In genomic region chr10:104260775-104261115, GRCh38 we compare ENCODE assay signal across 10 cellular contexts. TPM values are rescaled to one million over a fixed set of nuclear protein-coding genes. Genes with fewer than 3 reads are reported as not detected.
A peak's percentile ranks its signal among the peaks of the same experiment; 100 is the strongest.
DNase-seq lines count a peak whose midpoint lies in the region; ATAC-seq and TF ChIP-seq lines count a peak whose summit lies in the region.
"Had no signal": no experiment of that assay in that cellular context is flagged by ENCODE, and none has a peak within 500 bp of the region (broad histone marks: within the 10 kb centered on the region; RNA-seq: fewer than 3 reads in every experiment).

No MANE protein-coding gene starts in this region.

- POLR2A ChIA-PET in activated B cell treated with CpG ODN at 0.5 μM for 24 hours (lab: Charles Lee) = no interaction called here

- peak overlapping the region; percentile 38 for H3K27ac Mint-ChIP-seq in activated B cell treated with CpG ODN at 0.5 μM for 24 hours

- H3K4me3 ChIP-seq in fibroblast of villous mesenchyme (ENCODE audit: low read depth, low read length) = no peak overlapping the region

- peaks cover 73% of the 10 kb centered on the region for H3K36me3 Mint-ChIP-seq in activated B cell treated with CpG ODN at 0.5 μM for 24 hours (ENCODE audit: low read depth)

- H3K9me3 Mint-ChIP-seq in activated B cell treated with CpG ODN at 0.5 μM for 24 hours = no peaks in the 10 kb centered on the region

- peak; percentile 2 for DNase-seq in NOMO-1 treated with DMSO at 0.1 percent for 48 hours (lab: John Stamatoyannopoulos, UW; ENCODE audit: unreplicated experiment)
- no peak for DNase-seq in NOMO-1 treated with dmso at 0.1 percent for 144 hours (lab: John Stamatoyannopoulos, UW; ENCODE audit: unreplicated experiment)
- DNase-seq in activated B cell treated with CpG ODN at 0.5 μM for 24 hours = no peak
- peak; percentile 69 for DNase-seq in fibroblast of villous mesenchyme (ENCODE audit: low read depth)
- no peak for DNase-seq in stimulated activated naive CD8-positive, alpha-beta T cell treated with anti-CD3 and anti-CD28 coated beads, Interleukin-15, Interleukin-2, amounts not matched to agents 100 U/mL and 50 U/mL, for 24 hours
- no peak for DNase-seq in medulla oblongata (ENCODE audit: extremely low spot score)
- DNase-seq in ureter (ENCODE audit: low spot score) = no peak
- no peak for DNase-seq in islet precursor cell
- DNase-seq: KG1; stimulated activated CD4-positive, alpha-beta T cell treated with anti-CD3 and anti-CD28 coated beads, Interleukin-2, amount 100 ng/mL, for 24 hours had no signal

- no peak for ATAC-seq in activated B cell treated with CpG ODN at 0.5 μM for 24 hours (ENCODE audit: low read depth)
- peak; percentile 84 for ATAC-seq in stimulated activated naive CD8-positive, alpha-beta T cell treated with anti-CD3 and anti-CD28 coated beads, Interleukin-15, Interleukin-2, amounts not matched to agents 100 U/mL and 50 U/mL, for 24 hours

- intact Hi-C loops in activated B cell treated with CpG ODN at 0.5 μM for 24 hours (cut with micrococcal nuclease) = no loop called here

- no peaks in the 10 kb centered on the region for H3K27me3 Mint-ChIP-seq in activated B cell treated with CpG ODN at 0.5 μM for 24 hours

- H3K4me3 Mint-ChIP-seq in activated B cell treated with CpG ODN at 0.5 μM for 24 hours = no peak overlapping the region

- no peak for TF ChIP-seq CTCF in activated B cell treated with CpG ODN at 0.5 μM for 24 hours (IDR thresholded peaks at IDR 0.05)
- no peak for TF ChIP-seq CTCF in fibroblast of villous mesenchyme (IDR thresholded peaks at IDR 0.05; ENCODE audit: insufficient read depth, low read depth, low read length)

- peaks cover 54% of the 10 kb centered on the region for H3K4me1 Mint-ChIP-seq in activated B cell treated with CpG ODN at 0.5 μM for 24 hours

- CTCF ChIA-PET in activated B cell treated with CpG ODN at 0.5 μM for 24 hours (lab: Charles Lee) = no interaction called here

RNA-seq across cellular contexts. Expression of gene GSTO1, which starts 6.1 kb away (rescaled TPM):
- total RNA-seq in activated B cell treated with CpG ODN at 0.5 μM for 24 hours = 43.0 and 55.9 TPM in 2 replicates
- 156 and 175 TPM in 2 replicates for total RNA-seq in fibroblast of villous mesenchyme
- total RNA-seq in ureter = 79.4 TPM

RNA-seq across cellular contexts. Expression of gene GSTO2, which starts 8.2 kb away (rescaled TPM):
- 0.56 and 0.91 TPM in 2 replicates for total RNA-seq in activated B cell treated with CpG ODN at 0.5 μM for 24 hours
- total RNA-seq in fibroblast of villous mesenchyme = 1.9 and 2.2 TPM in 2 replicates
- 47.0 TPM for total RNA-seq in ureter

RNA-seq across cellular contexts. Expression of gene CFAP43, which starts 28.6 kb away (rescaled TPM):
- total RNA-seq in activated B cell treated with CpG ODN at 0.5 μM for 24 hours (0.22 TPM in 1 of 2 replicates, not detected in the other), fibroblast of villous mesenchyme (under 0.01 TPM in 1 of 2 replicates, not detected in the other), ureter (1.9 TPM)

Comparison
In these comparisons a context has a peak if more than half of its experiments do, and no peak if none do; other contexts are left out.
1. DNase-seq: peak in NOMO-1 treated with DMSO at 0.1 percent for 48 hours (single experiment) and fibroblast of villous mesenchyme (single experiment); none in NOMO-1 treated with dmso at 0.1 percent for 144 hours (single experiment), activated B cell treated with CpG ODN at 0.5 μM for 24 hours (single experiment), stimulated activated naive CD8-positive, alpha-beta T cell treated with anti-CD3 and anti-CD28 coated beads, Interleukin-15, Interleukin-2, amounts not matched to agents 100 U/mL and 50 U/mL, for 24 hours (single experiment), medulla oblongata (single experiment), ureter (single experiment) and islet precursor cell (single experiment).
2. RNA of gene GSTO2, which starts 8.2 kb away (total RNA-seq): 47.0 TPM in ureter (single experiment); 1.9 to 2.2 TPM in fibroblast of villous mesenchyme and 0.56 to 0.91 TPM in activated B cell treated with CpG ODN at 0.5 μM for 24 hours; every median in the first group is over 10 times any median in the second.